ENCODE assay signal across 1 cellular context in genomic region chr3:63966871-63967270, GRCh38.
TF ChIP-seq lines count a peak whose summit lies in the region.

No MANE protein-coding gene starts in this region.

TF ChIP-seq in liver, 16 proteins besides CTCF, POLR2A, EP300 and RAD21 (continued from another document):
- TF ChIP-seq SP1 (IDR thresholded peaks at IDR 0.05) (no peak), HNF4G (IDR thresholded peaks at IDR 0.05) (no peak)
